1 cellular context compared by ENCODE assay signal in the genomic region with DNA sequence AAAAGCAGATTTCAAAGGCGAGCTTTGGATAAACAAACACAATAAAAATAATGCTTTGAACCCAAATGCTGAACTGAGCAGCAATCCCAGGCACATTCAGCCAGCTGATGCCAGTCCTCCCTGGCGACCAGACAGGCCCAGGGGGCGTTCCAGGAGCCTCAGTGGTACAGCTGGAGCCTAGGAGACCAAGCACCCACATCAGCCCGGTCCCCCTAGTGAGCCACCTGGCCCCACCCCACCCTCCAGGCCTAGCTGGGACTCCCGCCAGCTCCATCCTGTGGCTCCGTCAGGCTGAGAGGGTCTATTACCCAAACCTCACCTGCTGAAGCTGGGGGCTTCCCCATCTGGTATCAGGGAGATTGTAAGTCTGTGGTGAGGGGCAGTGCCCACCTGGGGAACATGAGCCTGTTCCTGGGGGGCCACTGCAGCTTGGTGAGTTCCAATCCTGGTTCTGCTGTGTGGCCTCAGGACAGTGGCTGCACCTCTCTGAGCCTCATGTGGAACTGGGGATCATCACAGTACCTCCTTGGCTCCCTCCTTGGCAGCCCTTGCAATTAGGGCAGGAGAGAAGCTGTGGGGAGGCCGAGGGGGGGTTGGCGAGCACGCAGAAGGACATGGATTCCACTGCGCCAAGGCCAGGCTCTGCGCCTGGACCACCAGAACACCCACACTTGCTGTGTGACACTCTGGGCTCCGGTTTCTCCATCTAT.
TF ChIP-seq lines count a peak whose summit lies in the region.

No MANE protein-coding gene starts in this region.

TF ChIP-seq in K562, 482 proteins besides CTCF, POLR2A, EP300 and RAD21:
- no peak for TF ChIP-seq ZNF583 (CRISPR knock-in tag; IDR thresholded peaks at IDR 0.05)
- no peak for TF ChIP-seq SNRNP70 (optimal IDR thresholded peaks at IDR 0.05; ENCODE audit: low read depth, low read length)
- no peak for TF ChIP-seq KDM5B (IDR thresholded peaks at IDR 0.05; ENCODE audit: insufficient replicate concordance, low read depth, low read length)
- TF ChIP-seq ZMIZ1 (IDR thresholded peaks at IDR 0.05; ENCODE audit: low read depth in 2 of 2, low read length in 2 of 2) = no peak
- TF ChIP-seq TAL1 (IDR thresholded peaks at IDR 0.05) = no peak
- no peak for TF ChIP-seq CBFA2T3 (IDR thresholded peaks at IDR 0.05)
- TF ChIP-seq AFF1 (IDR thresholded peaks at IDR 0.05; ENCODE audit: low read depth in 1 of 2, partially characterized antibody in 2 of 2) = peak in 1 of 2 experiments; percentile 64
- TF ChIP-seq FOXP1 (CRISPR knock-in tag; IDR thresholded peaks at IDR 0.05) = no peak
- no peak for TF ChIP-seq PTTG1 (tag; IDR thresholded peaks at IDR 0.05; ENCODE audit: low read depth)
- TF ChIP-seq BCOR (IDR thresholded peaks at IDR 0.05) = peak; percentile 86
- no peak for TF ChIP-seq FOXJ2 (tag; IDR thresholded peaks at IDR 0.05)
- no peak for TF ChIP-seq HNRNPK (IDR thresholded peaks at IDR 0.05; ENCODE audit: low read depth, low read length, poor library complexity, severe bottlenecking)
- no peak for TF ChIP-seq IRF9 (tag; IDR thresholded peaks at IDR 0.05)
- TF ChIP-seq EZH2 (IDR thresholded peaks at IDR 0.05; ENCODE audit: borderline replicate concordance, low read depth, low read length) = no peak
- peak; percentile 91 for TF ChIP-seq ZFP36 (IDR thresholded peaks at IDR 0.05; ENCODE audit: low read depth, low read length, partially characterized antibody)
- no peak for TF ChIP-seq CBX2 (IDR thresholded peaks at IDR 0.05; ENCODE audit: insufficient read depth, low read length, poor library complexity, severe bottlenecking)
- no peak for TF ChIP-seq PHF21A (IDR thresholded peaks at IDR 0.05; ENCODE audit: borderline replicate concordance, low read depth)
- no peak for TF ChIP-seq CEBPG (CRISPR knock-in tag; IDR thresholded peaks at IDR 0.05)
- no peak for TF ChIP-seq CEBPG (tag; conservative IDR thresholded peaks at IDR 0.05 in 1 of 2, IDR thresholded peaks at IDR 0.05 in 1 of 2)
- no peak for TF ChIP-seq CBX5 (IDR thresholded peaks at IDR 0.05; ENCODE audit: borderline replicate concordance, low read depth)
- no peak for TF ChIP-seq ZNF197 (CRISPR knock-in tag; IDR thresholded peaks at IDR 0.05; ENCODE audit: low read depth)
- TF ChIP-seq POLR2AphosphoS5 (IDR thresholded peaks at IDR 0.05; ENCODE audit: control insufficient read depth, insufficient read depth, low read depth, low read length) = no peak
- TF ChIP-seq RNF2 (IDR thresholded peaks at IDR 0.05) = no peak
- TF ChIP-seq PKNOX1 (IDR thresholded peaks at IDR 0.05) = no peak
- TF ChIP-seq TAF7 (tag; IDR thresholded peaks at IDR 0.05) = no peak
- TF ChIP-seq WHSC1 (IDR thresholded peaks at IDR 0.05; ENCODE audit: low read length) = no peak
- no peak for TF ChIP-seq FOXA3 (CRISPR knock-in tag; conservative IDR thresholded peaks at IDR 0.05 in 1 of 2, IDR thresholded peaks at IDR 0.05 in 1 of 2)
- no peak for TF ChIP-seq TAF15 (IDR thresholded peaks at IDR 0.05; ENCODE audit: low read depth, low read length)
- 0 out of 2 replicates have a peak, but pooled peaks have one; percentile 69 for TF ChIP-seq PTBP1 (IDR thresholded peaks at IDR 0.05; ENCODE audit: low read depth, low read length)
- no peak for TF ChIP-seq NEUROD1 (IDR thresholded peaks at IDR 0.05; ENCODE audit: borderline replicate concordance, low read depth, low read length, partially characterized antibody)
- no peak for TF ChIP-seq JUNB (CRISPR knock-in tag; conservative IDR thresholded peaks at IDR 0.05)
- no peak for TF ChIP-seq CBX3 (IDR thresholded peaks at IDR 0.05; ENCODE audit: borderline replicate concordance in 1 of 2, low read length in 2 of 2)
- TF ChIP-seq CREB5 (CRISPR knock-in tag; IDR thresholded peaks at IDR 0.05) = no peak
- no peak for TF ChIP-seq HNRNPUL1 (IDR thresholded peaks at IDR 0.05; ENCODE audit: low read length)
- no peak for TF ChIP-seq ILK (tag; IDR thresholded peaks at IDR 0.05; ENCODE audit: borderline replicate concordance, low read depth)
- no peak for TF ChIP-seq GTF2F1 (IDR thresholded peaks at IDR 0.05; ENCODE audit: low read depth, low read length)
- TF ChIP-seq ZNF175 (CRISPR knock-in tag; IDR thresholded peaks at IDR 0.05; ENCODE audit: low read depth) = no peak
- TF ChIP-seq ADNP (tag; IDR thresholded peaks at IDR 0.05) = peak; percentile 53; the same call in 1 of the 2 replicates
- no peak for TF ChIP-seq ZNF445 (CRISPR knock-in tag; IDR thresholded peaks at IDR 0.05; ENCODE audit: low read depth)
- peak; percentile 100 for TF ChIP-seq BRD9 (IDR thresholded peaks at IDR 0.05; ENCODE audit: low read depth, partially characterized antibody)
- TF ChIP-seq HDAC2 (IDR thresholded peaks at IDR 0.05) = peak; percentile 22; the same call in 1 of the 2 replicates
- no peak for TF ChIP-seq CHD1 (IDR thresholded peaks at IDR 0.05; ENCODE audit: low read length)
- peak; percentile 65; the same call in 1 of the 2 replicates for TF ChIP-seq CBX1 (IDR thresholded peaks at IDR 0.05; ENCODE audit: low read depth)
- TF ChIP-seq TEAD2 (tag; IDR thresholded peaks at IDR 0.05) = no peak
- TF ChIP-seq SMARCA5 (IDR thresholded peaks at IDR 0.05) = peak; percentile 97
- no peak for TF ChIP-seq EP400 (IDR thresholded peaks at IDR 0.05)
- TF ChIP-seq SRSF1 (IDR thresholded peaks at IDR 0.05; ENCODE audit: low read depth, low read length) = no peak
- no peak for TF ChIP-seq MAFK (IDR thresholded peaks at IDR 0.05; ENCODE audit: low read length)
- TF ChIP-seq SMARCE1 (IDR thresholded peaks at IDR 0.05) = no peak
- no peak for TF ChIP-seq GTF2E2 (tag; IDR thresholded peaks at IDR 0.05)
- TF ChIP-seq ZNF41 (CRISPR knock-in tag; conservative IDR thresholded peaks at IDR 0.05) = no peak
- TF ChIP-seq USF1 (CRISPR knock-in tag; IDR thresholded peaks at IDR 0.05) = no peak
- peak; percentile 64 to 72 for TF ChIP-seq KDM1A (IDR thresholded peaks at IDR 0.05)
- TF ChIP-seq KLF16 (IDR thresholded peaks at IDR 0.05) = no peak
- TF ChIP-seq MAZ (CRISPR knock-in tag; conservative IDR thresholded peaks at IDR 0.05 in 1 of 2, IDR thresholded peaks at IDR 0.05 in 1 of 2) = no peak
- TF ChIP-seq RBM25 (IDR thresholded peaks at IDR 0.05; ENCODE audit: low read depth, low read length, severe bottlenecking) = peak; percentile 90
- TF ChIP-seq CBX8 (IDR thresholded peaks at IDR 0.05; ENCODE audit: borderline replicate concordance, extremely low read depth, low read depth, low read length, poor library complexity, severe bottlenecking) = no peak
- no peak for TF ChIP-seq ZEB2 (IDR thresholded peaks at IDR 0.05)
- no peak for TF ChIP-seq GABPB2 (CRISPR knock-in tag; conservative IDR thresholded peaks at IDR 0.05)
- no peak for TF ChIP-seq MBD1 (CRISPR knock-in tag; IDR thresholded peaks at IDR 0.05)
TF ChIP-seq in K562: peak in this region for 11.
